Comparison of ENCODE assay signal across 25 cellular contexts in the genomic region with DNA sequence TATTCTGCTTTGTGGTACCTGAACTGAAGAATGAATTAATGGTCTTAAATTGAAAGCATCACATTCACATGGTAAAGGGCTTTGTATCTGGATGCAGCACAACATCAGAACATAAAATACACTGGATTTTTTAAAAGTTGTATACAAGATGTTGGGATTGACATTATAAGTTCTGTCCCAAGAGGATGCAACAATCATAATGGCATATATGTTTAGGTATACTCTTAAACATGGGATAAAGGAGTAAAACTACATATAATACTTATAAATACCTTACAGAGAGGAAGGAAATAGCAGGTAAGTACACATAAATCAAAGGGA.
DNase-seq lines count a peak whose midpoint lies in the region; ATAC-seq and TF ChIP-seq lines count a peak whose summit lies in the region.
"Had no signal": no experiment of that assay in that cellular context is flagged by ENCODE, and none has a peak within 500 bp of the region (broad histone marks: within the 10 kb centered on the region; RNA-seq: fewer than 3 reads in every experiment).

No MANE protein-coding gene starts in this region.

- dilution Hi-C loops in mammary epithelial cell (cut with HindIII; ENCODE audit: low sequenced_read_pairs) = no loop called here

- H3K4me1 Mint-ChIP-seq in MCF 10A (ENCODE audit: insufficient read depth, unreplicated experiment) = peaks cover 22% of the 10 kb centered on the region
- peaks cover 26% of the 10 kb centered on the region for H3K4me1 Mint-ChIP-seq in activated T-helper 17 cell treated with anti-CD3 and anti-CD28 coated beads, Interleukin-2, amount 50 U/mL, for 72 hours
- H3K4me1 Mint-ChIP-seq: WTC11 had no signal

- DNase-seq in MCF 10A (ENCODE audit: unreplicated experiment) (no peak), mammary epithelial cell (no peak), right lobe of liver (no peak), upper lobe of left lung (no peak), AG08395 (ENCODE audit: low spot score) (no peak)
- no peak for DNase-seq in activated CD4-positive, alpha-beta T cell treated with anti-CD3 and anti-CD28 coated beads, Interleukin-2, amount 50 U/mL, for 1 hour
- DNase-seq in activated CD4-positive, CD25-positive, alpha-beta regulatory T cell treated with anti-CD3 and anti-CD28 coated beads, Interleukin-2, amount 50 U/mL, for 72 hours = no peak
- DNase-seq: activated CD4-positive, alpha-beta T cell treated with anti-CD3 and anti-CD28 coated beads, Interleukin-2, amount 50 U/mL, for 4 hours; activated CD8-positive, alpha-beta memory T cell treated with anti-CD3 and anti-CD28 coated beads, Interleukin-2, amount 50 U/mL, for 4 hours; activated naive CD4-positive, alpha-beta T cell treated with anti-CD3 and anti-CD28 coated beads, Interleukin-2, amount 10 ng/mL, durations not matched to agents 7 days and 5 days; cortex of kidney; endodermal cell; GM23248; left colon; NCI-H146; NCI-H446 treated with DMSO at 0.1 percent for 48 hours; sigmoid colon; stimulated activated CD4-positive, alpha-beta T cell treated with anti-CD3 and anti-CD28 coated beads, Interleukin-4, amount 100 ng/mL, for 4 hours; T1000 had no signal

- no peak overlapping the region for H2AFZ ChIP-seq in mammary epithelial cell (ENCODE audit: low read depth, low read length)
- H2AFZ ChIP-seq: GM23248 had no signal

- H3K27ac ChIP-seq in mammary epithelial cell (ENCODE audit: insufficient read depth, low read depth, low read length) (no peak overlapping the region), right lobe of liver (peak overlapping the region in 2 of 3 donors; percentile 39 to 49), upper lobe of left lung (no peak overlapping the region)
- H3K27ac ChIP-seq: BLaER1, esophagus muscularis mucosa, GM23248, neutrophil had no signal

- H3K4me3 Mint-ChIP-seq in MCF 10A (ENCODE audit: unreplicated experiment) = no peak overlapping the region
- peak overlapping the region; percentile 2 for H3K4me3 Mint-ChIP-seq in activated T-helper 17 cell treated with anti-CD3 and anti-CD28 coated beads, Interleukin-2, amount 50 U/mL, for 72 hours
- H3K4me3 Mint-ChIP-seq: activated naive CD4-positive, alpha-beta T cell treated with anti-CD3 and anti-CD28 coated beads, Interleukin-2, amount 10 ng/mL, durations not matched to agents 7 days and 5 days; endodermal cell; stimulated activated memory B cell treated with anti-CD40 and anti-IgM and Interleukin-4, amounts not matched to agents 10 μg/mL and 1 μg/mL and 100 μg/mL, for 72 hours; WTC11 had no signal

- H4K20me1 ChIP-seq in mammary epithelial cell (ENCODE audit: insufficient read depth, low read length) = no peaks in the 10 kb centered on the region
- H4K20me1 ChIP-seq: BLaER1 had no signal

- H3K27me3 Mint-ChIP-seq in MCF 10A (ENCODE audit: insufficient read depth, unreplicated experiment) = no peaks in the 10 kb centered on the region
- no peaks in the 10 kb centered on the region for H3K27me3 Mint-ChIP-seq in activated T-helper 17 cell treated with anti-CD3 and anti-CD28 coated beads, Interleukin-2, amount 50 U/mL, for 72 hours
- H3K27me3 Mint-ChIP-seq: activated naive CD4-positive, alpha-beta T cell treated with anti-CD3 and anti-CD28 coated beads, Interleukin-2, amount 10 ng/mL, durations not matched to agents 7 days and 5 days; stimulated activated memory B cell treated with anti-CD40 and anti-IgM and Interleukin-4, amounts not matched to agents 10 μg/mL and 1 μg/mL and 100 μg/mL, for 72 hours had no signal

- H3K9me3 ChIP-seq in mammary epithelial cell (replicated peaks; ENCODE audit: insufficient read depth, low read length) (no peaks in the 10 kb centered on the region), right lobe of liver (no peaks in the 10 kb centered on the region), upper lobe of left lung (no peaks in the 10 kb centered on the region)
- H3K9me3 ChIP-seq: esophagus muscularis mucosa, neutrophil, sigmoid colon had no signal

- H3K27ac Mint-ChIP-seq in MCF 10A (ENCODE audit: low read depth, unreplicated experiment) = peak overlapping the region; percentile 61
- no peak overlapping the region for H3K27ac Mint-ChIP-seq in activated T-helper 17 cell treated with anti-CD3 and anti-CD28 coated beads, Interleukin-2, amount 50 U/mL, for 72 hours
- H3K27ac Mint-ChIP-seq: endodermal cell, WTC11 had no signal

- H3K79me2 ChIP-seq in mammary epithelial cell (ENCODE audit: insufficient read depth, low read length) = no peaks in the 10 kb centered on the region

- no peak for TF ChIP-seq EP300 in upper lobe of left lung (IDR thresholded peaks at IDR 0.05)

- in situ Hi-C loops in mammary epithelial cell (cut with MboI; ENCODE audit: low sequenced_read_pairs in 2 of 2) = no loop called here

- H3K4me3 ChIP-seq in mammary epithelial cell (replicated peaks in 1 of 3; ENCODE audit: insufficient read depth in 1 of 3, low read depth in 2 of 3, low read length in 3 of 3) (no peak overlapping the region), right lobe of liver (no peak overlapping the region), upper lobe of left lung (no peak overlapping the region)
- H3K4me3 ChIP-seq: BLaER1, esophagus muscularis mucosa, GM23248, sigmoid colon had no signal

- CTCF ChIA-PET in MCF 10A (lab: Yijun Ruan, JAX) (interaction anchor here (0.6 to 2.9 kb wide), 3 partner anchors 15 to 121 kb away, joined by 3 to 13 read pairs (median 8); no protein-coding TSS in a partner anchor), mammary epithelial cell (lab: Charles Lee; ENCODE audit: low non-redundant PET) (no interaction called here)

- H3K36me3 ChIP-seq in mammary epithelial cell (ENCODE audit: insufficient read depth, low read length) = no peaks in the 10 kb centered on the region
- H3K36me3 ChIP-seq in right lobe of liver = no peaks in the 10 kb centered on the region
- no peaks in the 10 kb centered on the region for H3K36me3 ChIP-seq in upper lobe of left lung
- H3K36me3 ChIP-seq: neutrophil, sigmoid colon had no signal

- H3K9me3 Mint-ChIP-seq in MCF 10A (ENCODE audit: unreplicated experiment) = no peaks in the 10 kb centered on the region
- no peaks in the 10 kb centered on the region for H3K9me3 Mint-ChIP-seq in activated T-helper 17 cell treated with anti-CD3 and anti-CD28 coated beads, Interleukin-2, amount 50 U/mL, for 72 hours
- H3K9me3 Mint-ChIP-seq: activated naive CD4-positive, alpha-beta T cell treated with anti-CD3 and anti-CD28 coated beads, Interleukin-2, amount 10 ng/mL, durations not matched to agents 7 days and 5 days; endodermal cell; stimulated activated memory B cell treated with anti-CD40 and anti-IgM and Interleukin-4, amounts not matched to agents 10 μg/mL and 1 μg/mL and 100 μg/mL, for 72 hours; WTC11 had no signal

- no peak for TF ChIP-seq POLR2A in right lobe of liver (IDR thresholded peaks at IDR 0.05)
- TF ChIP-seq POLR2A in upper lobe of left lung (IDR thresholded peaks at IDR 0.05) = no peak

- peaks cover 21% of the 10 kb centered on the region for H3K36me3 Mint-ChIP-seq in MCF 10A (ENCODE audit: insufficient read depth, unreplicated experiment)
- H3K36me3 Mint-ChIP-seq in activated T-helper 17 cell treated with anti-CD3 and anti-CD28 coated beads, Interleukin-2, amount 50 U/mL, for 72 hours (ENCODE audit: low read depth) = peaks cover 64% of the 10 kb centered on the region

- H3K4me2 ChIP-seq in mammary epithelial cell (ENCODE audit: insufficient read depth, low read depth, low read length) = no peak overlapping the region
- H3K4me2 ChIP-seq: BLaER1 had no signal

- POLR2A ChIA-PET in MCF 10A (lab: Yijun Ruan, JAX) = interaction anchor here (0.7 to 1.2 kb wide), 4 partner anchors 31 to 566 kb away, joined by 3 to 5 read pairs (median 3); no protein-coding TSS in a partner anchor

- BruUV-seq in MCF 10A (replicated peaks; lab: Mats Ljungman, UMichigan) (no TSS peak), mammary epithelial cell (replicated peaks; lab: Mats Ljungman, UMichigan) (no TSS peak)

- TF ChIP-seq CTCF in MCF 10A (IDR thresholded peaks at IDR 0.05; ENCODE audit: unreplicated experiment) (no peak), mammary epithelial cell (conservative IDR thresholded peaks at IDR 0.05 in 1 of 2, IDR thresholded peaks at IDR 0.05 in 1 of 2; ENCODE audit: extremely low read depth in 1 of 2, insufficient read depth in 1 of 2, low read depth in 1 of 2, low read length in 2 of 2) (no peak), right lobe of liver (IDR thresholded peaks at IDR 0.05) (no peak), upper lobe of left lung (IDR thresholded peaks at IDR 0.05) (no peak)

- no peaks in the 10 kb centered on the region for H3K27me3 ChIP-seq in mammary epithelial cell (ENCODE audit: insufficient read depth, low read length)
- H3K27me3 ChIP-seq in right lobe of liver = no peaks in the 10 kb centered on the region
- no peaks in the 10 kb centered on the region for H3K27me3 ChIP-seq in upper lobe of left lung
- H3K27me3 ChIP-seq: BLaER1, esophagus muscularis mucosa, neutrophil, sigmoid colon had no signal

- intact Hi-C loops in MCF 10A (cut with micrococcal nuclease) (no loop called here), mammary epithelial cell (cut with micrococcal nuclease) (no loop called here), right lobe of liver (cut with DNase I) (no loop called here)

- H3K9ac ChIP-seq in mammary epithelial cell (ENCODE audit: insufficient read depth, low read length) = no peak overlapping the region
- H3K9ac ChIP-seq: BLaER1, GM23248 had no signal

- no peak for ATAC-seq in activated T-helper 17 cell treated with anti-CD3 and anti-CD28 coated beads, Interleukin-2, amount 50 U/mL, for 72 hours (replicated peaks)
- ATAC-seq in right lobe of liver = no peak
- no peak for ATAC-seq in upper lobe of left lung (ENCODE audit: low FRiP score in 2 of 2)
- ATAC-seq: stimulated activated memory B cell treated with anti-CD40 and anti-IgM and Interleukin-4, amounts not matched to agents 10 μg/mL and 1 μg/mL and 100 μg/mL, for 72 hours; WTC11 had no signal

- H3K4me1 ChIP-seq in mammary epithelial cell (ENCODE audit: insufficient read depth, low read length) (peaks cover 36% of the 10 kb centered on the region), right lobe of liver (peaks cover 0 to 52% (median 18%) of the 10 kb centered on the region in 4 donors), upper lobe of left lung (peaks cover 0 to 17% (median 13%) of the 10 kb centered on the region in 4 donors)

Comparison
In these comparisons a context has a peak if more than half of its experiments do, and no peak if none do; other contexts are left out.
1. H3K27ac ChIP-seq: peak in right lobe of liver (2 of 3); none in mammary epithelial cell (single experiment) and upper lobe of left lung (0 of 4).